ENCODE assay signal across 8 cellular contexts in the genomic region with DNA sequence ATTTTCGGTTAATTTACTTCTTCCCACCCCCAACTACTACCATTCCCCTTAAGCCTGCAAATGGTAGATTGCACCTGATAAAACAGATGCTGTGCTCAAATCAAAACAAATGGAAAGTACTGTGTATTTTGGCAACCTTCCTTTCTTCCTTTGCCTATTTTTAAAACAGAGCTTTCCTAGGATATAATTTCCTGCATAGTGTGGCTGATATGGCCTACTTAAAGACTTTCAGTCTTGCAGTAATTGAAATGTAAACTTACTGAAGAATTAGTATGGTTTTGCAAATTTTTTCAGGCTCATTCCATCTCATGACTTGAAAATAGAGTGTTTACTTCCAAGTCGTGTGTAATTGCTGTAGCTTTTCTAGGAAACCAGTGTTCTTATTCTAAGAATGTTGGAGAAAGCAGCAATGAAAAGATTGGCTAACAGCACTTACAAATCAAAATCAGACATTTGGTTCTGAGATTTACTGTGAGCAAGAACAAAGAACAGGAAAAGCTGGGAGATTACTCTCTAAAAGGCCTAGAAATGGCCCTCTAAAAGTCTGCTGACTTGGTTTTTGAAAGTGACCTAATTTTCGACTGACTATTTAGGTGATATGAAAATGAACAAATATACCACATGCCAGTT. TPM values are rescaled to one million over a fixed set of nuclear protein-coding genes. Genes with fewer than 3 reads are reported as not detected.
DNase-seq lines count a peak whose midpoint lies in the region; ATAC-seq and TF ChIP-seq lines count a peak whose summit lies in the region.

No MANE protein-coding gene starts in this region.

- peak; percentile 6 for DNase-seq in NCI-H2227 (lab: John Stamatoyannopoulos, UW; ENCODE audit: unreplicated experiment)
- no peak for DNase-seq in NCI-H2227 treated with DMSO at 0.1 percent for 48 hours (lab: John Stamatoyannopoulos, UW)
- peak in 1 of 2 experiments; percentile 31 for DNase-seq in SJCRH30
- DNase-seq in fibroblast of peridontal ligament (ENCODE audit: extremely low read depth), result peak; percentile 96
- DNase-seq in retinal pigment epithelial cell (ENCODE audit: low read depth), result peak; percentile 51
- DNase-seq in T-helper 9 cell, result no peak

- H3K27ac ChIP-seq in SJCRH30, result peak overlapping the region; percentile 11; the same call in 1 of the 2 replicates

- H3K27me3 ChIP-seq in SJCRH30, result no peaks in the 10 kb centered on the region

- H3K4me3 ChIP-seq in SJCRH30 (no peak overlapping the region), retinal pigment epithelial cell (ENCODE audit: low read length) (no peak overlapping the region)

- H3K4me1 ChIP-seq in SJCRH30, result peaks cover 4% of the 10 kb centered on the region; the same call in 1 of the 2 replicates

- no peaks in the 10 kb centered on the region for H3K9me3 ChIP-seq in SJCRH30 (replicated peaks)

- no peak for TF ChIP-seq CTCF in retinal pigment epithelial cell (conservative IDR thresholded peaks at IDR 0.05; ENCODE audit: low read depth, low read length)

- no peak for ATAC-seq in GM19452 (IDR thresholded peaks at IDR 0.05; ENCODE audit: unreplicated experiment)
- no peak for ATAC-seq in GM19328 (IDR thresholded peaks at IDR 0.05; ENCODE audit: unreplicated experiment)

- H3K36me3 ChIP-seq in SJCRH30, result no peaks in the 10 kb centered on the region

RNA-seq across cellular contexts. Expression of gene REEP3, which starts 52.0 kb away (rescaled TPM):
- 14.7 and 16.4 TPM in 2 replicates for total RNA-seq in SJCRH30 (2014; rRNA removed; shearing (Covaris generic))

Comparison
In these comparisons a context has a peak if more than half of its experiments do, and no peak if none do; other contexts are left out.
1. DNase-seq: peak in NCI-H2227 (single experiment), fibroblast of peridontal ligament (single experiment) and retinal pigment epithelial cell (single experiment); none in NCI-H2227 treated with DMSO at 0.1 percent for 48 hours (single experiment) and T-helper 9 cell (single experiment).